ENCODE assay signal across 8 cellular contexts in genomic region chr6:99588618-99589289, GRCh38. TPM values are rescaled to one million over a fixed set of nuclear protein-coding genes. Genes with fewer than 3 reads are reported as not detected.
DNase-seq lines count a peak whose midpoint lies in the region; ATAC-seq lines count a peak whose summit lies in the region.

No MANE protein-coding gene starts in this region.

- no peak overlapping the region for H4K91ac ChIP-seq in mesenchymal stem cell (ENCODE audit: low read length)

- no peaks in the 10 kb centered on the region for H3K9me3 ChIP-seq in ectodermal cell (ENCODE audit: control insufficient read depth, low read length)
- no peaks in the 10 kb centered on the region for H3K9me3 ChIP-seq in mesenchymal stem cell (ENCODE audit: control insufficient read depth, low read length)

- H3K27ac Mint-ChIP-seq in activated CD4-positive, alpha-beta T cell treated with anti-CD3 and anti-CD28 coated beads, Interleukin-2, amount 10 ng/mL, durations not matched to agents 7 days and 5 days, result peak overlapping the region; percentile 46

- peak overlapping the region; percentile 100 for H3K4me2 ChIP-seq in mesenchymal stem cell (ENCODE audit: low read length, poor library complexity, severe bottlenecking)

- no peak overlapping the region for H4K8ac ChIP-seq in mesenchymal stem cell (ENCODE audit: low read length)

- no peaks in the 10 kb centered on the region for H3K4me1 ChIP-seq in ectodermal cell (ENCODE audit: control insufficient read depth, insufficient read depth, low read length)
- peaks cover 20% of the 10 kb centered on the region for H3K4me1 ChIP-seq in mesenchymal stem cell (ENCODE audit: control insufficient read depth, insufficient read depth, low read depth, low read length)

- H3K79me1 ChIP-seq in mesenchymal stem cell (replicated peaks; ENCODE audit: low read length, poor library complexity, severe bottlenecking), result no peaks in the 10 kb centered on the region

- H3K18ac ChIP-seq in mesenchymal stem cell (ENCODE audit: low read depth in 1 of 2, low read length in 2 of 2), result no peak overlapping the region

- H3K4me3 Mint-ChIP-seq in activated CD4-positive, alpha-beta T cell treated with anti-CD3 and anti-CD28 coated beads, Interleukin-2, amount 10 ng/mL, durations not matched to agents 7 days and 5 days, result peak overlapping the region; percentile 79

- H2BK15ac ChIP-seq in mesenchymal stem cell (ENCODE audit: low read depth, poor library complexity, severe bottlenecking), result no peak overlapping the region

- H3K27me3 Mint-ChIP-seq in activated CD4-positive, alpha-beta T cell treated with anti-CD3 and anti-CD28 coated beads, Interleukin-2, amount 10 ng/mL, durations not matched to agents 7 days and 5 days, result peaks cover 82% of the 10 kb centered on the region

- no peak overlapping the region for H2BK5ac ChIP-seq in mesenchymal stem cell (ENCODE audit: low read depth, low read length, poor library complexity, severe bottlenecking)

- no peak overlapping the region for H2BK120ac ChIP-seq in mesenchymal stem cell (ENCODE audit: low read depth, low read length)

- no peak overlapping the region for H3K23ac ChIP-seq in mesenchymal stem cell (ENCODE audit: low read length in 2 of 2)

- DNase-seq in AG20443 (ENCODE audit: low spot score) (peak; percentile 80), NCI-H345 (lab: John Stamatoyannopoulos, UW) (peak; percentile 84), mesenchymal stem cell (peak; percentile 58)
- DNase-seq in activated CD4-positive, alpha-beta T cell treated with anti-CD3 and anti-CD28 coated beads, Interleukin-2, amount 10 ng/mL, durations not matched to agents 7 days and 5 days, result peak; percentile 68
- peak; percentile 37 to 44 for DNase-seq in stimulated activated CD8-positive, alpha-beta memory T cell treated with anti-CD3 and anti-CD28 coated beads, Interleukin-15, amount 100 ng/mL, for 4 hours (ENCODE audit: low read depth in 2 of 2)

- peak overlapping the region; percentile 24 for H2AFZ ChIP-seq in mesenchymal stem cell (ENCODE audit: low read depth, low read length)

- peak; percentile 97 for ATAC-seq in GM18907 (IDR thresholded peaks at IDR 0.05; ENCODE audit: unreplicated experiment)
- peak; percentile 97 for ATAC-seq in HG03108 (IDR thresholded peaks at IDR 0.05; ENCODE audit: unreplicated experiment)

- peaks cover 2% of the 10 kb centered on the region for H3K36me3 Mint-ChIP-seq in activated CD4-positive, alpha-beta T cell treated with anti-CD3 and anti-CD28 coated beads, Interleukin-2, amount 10 ng/mL, durations not matched to agents 7 days and 5 days (ENCODE audit: low read depth)

- POLR2A ChIA-PET in activated CD4-positive, alpha-beta T cell treated with anti-CD3 and anti-CD28 coated beads, Interleukin-2, amount 10 ng/mL, durations not matched to agents 7 days and 5 days (lab: Charles Lee), result no interaction called here

- H3K27me3 ChIP-seq in ectodermal cell (ENCODE audit: control insufficient read depth, insufficient read depth, low read length, poor library complexity, severe bottlenecking) (peaks cover 99% of the 10 kb centered on the region), mesenchymal stem cell (ENCODE audit: control insufficient read depth in 1 of 2, insufficient read depth in 1 of 2, low read length in 2 of 2) (peaks cover 58 to 63% of the 10 kb centered on the region in 2 experiments)

- peak overlapping the region; percentile 51 for H3K9ac ChIP-seq in mesenchymal stem cell (ENCODE audit: low read length)

- CTCF ChIA-PET in activated CD4-positive, alpha-beta T cell treated with anti-CD3 and anti-CD28 coated beads, Interleukin-2, amount 10 ng/mL, durations not matched to agents 7 days and 5 days (lab: Charles Lee), result interaction anchor here (0.6 to 1.7 kb wide), 14 partner anchors 11 to 760 kb away, joined by 3 to 6 read pairs (median 4); partner anchors contain the start of gene CCNC

- H3K27ac ChIP-seq in ectodermal cell (ENCODE audit: insufficient read depth, low read depth, low read length, poor library complexity, severe bottlenecking), result no peak overlapping the region
- H3K27ac ChIP-seq in mesenchymal stem cell (ENCODE audit: low read length, poor library complexity, severe bottlenecking), result no peak overlapping the region

- H3K36me3 ChIP-seq in ectodermal cell (ENCODE audit: control insufficient read depth, insufficient read depth, low read length), result no peaks in the 10 kb centered on the region
- H3K36me3 ChIP-seq in mesenchymal stem cell (ENCODE audit: control insufficient read depth in 1 of 2, insufficient read depth in 2 of 2, low read depth in 1 of 2, low read length in 2 of 2), result no peaks in the 10 kb centered on the region

- H3K14ac ChIP-seq in mesenchymal stem cell (ENCODE audit: low read length in 2 of 2), result no peak overlapping the region

- peak overlapping the region; percentile 36 for H3K4me3 ChIP-seq in ectodermal cell (ENCODE audit: insufficient read depth, low read depth, low read length)
- H3K4me3 ChIP-seq in mesenchymal stem cell (ENCODE audit: insufficient read depth in 1 of 2, low read depth in 1 of 2, low read length in 2 of 2), result peak overlapping the region; percentile 56 to 79

- H2BK12ac ChIP-seq in mesenchymal stem cell (ENCODE audit: low read length in 2 of 2), result no peak overlapping the region

- H3K4ac ChIP-seq in mesenchymal stem cell (ENCODE audit: low read depth in 1 of 2, low read length in 2 of 2), result no peak overlapping the region

- no peak overlapping the region for H2AK5ac ChIP-seq in mesenchymal stem cell (ENCODE audit: low read length, severe bottlenecking)

- WGBS in ectodermal cell, 2 experiments, result 1% methylated on average over 52 of the region's 52 CpGs
- whole genome bisulfite sequencing in mesenchymal stem cell, result 2% methylated on average over 52 of the region's 52 CpGs

- H3K9me3 Mint-ChIP-seq in activated CD4-positive, alpha-beta T cell treated with anti-CD3 and anti-CD28 coated beads, Interleukin-2, amount 10 ng/mL, durations not matched to agents 7 days and 5 days, result no peaks in the 10 kb centered on the region

- peaks cover 31% of the 10 kb centered on the region for H3K4me1 Mint-ChIP-seq in activated CD4-positive, alpha-beta T cell treated with anti-CD3 and anti-CD28 coated beads, Interleukin-2, amount 10 ng/mL, durations not matched to agents 7 days and 5 days

RNA-seq across cellular contexts. Expression of gene PRDM13, which starts 17.9 kb away (rescaled TPM):
- not detected for total RNA-seq in activated CD4-positive, alpha-beta T cell treated with anti-CD3 and anti-CD28 coated beads, Interleukin-2, amount 10 ng/mL, durations not matched to agents 7 days and 5 days
- polyA plus RNA-seq in ectodermal cell (2013, experiment 1 of 4), result not detected
- not detected for polyA plus RNA-seq in ectodermal cell (2013, experiment 2 of 4)
- 0.59 TPM for polyA plus RNA-seq in ectodermal cell (2013, experiment 3 of 4)
- 0.41 TPM for polyA plus RNA-seq in ectodermal cell (2013, experiment 4 of 4)
- not detected for polyA plus RNA-seq in mesenchymal stem cell (2013, experiment 1 of 2)
- polyA plus RNA-seq in mesenchymal stem cell (2013, experiment 2 of 2), result not detected

RNA-seq across cellular contexts. Expression of gene CCNC, which starts 20.3 kb away (rescaled TPM):
- total RNA-seq in activated CD4-positive, alpha-beta T cell treated with anti-CD3 and anti-CD28 coated beads, Interleukin-2, amount 10 ng/mL, durations not matched to agents 7 days and 5 days, result 10 to 100 TPM; 29.3 to 34.8 TPM
- 75.7 TPM for polyA plus RNA-seq in ectodermal cell (2013, experiment 1 of 4)
- polyA plus RNA-seq in ectodermal cell (2013, experiment 2 of 4), result 80.6 TPM
- 64.1 TPM for polyA plus RNA-seq in ectodermal cell (2013, experiment 3 of 4)
- 70.0 TPM for polyA plus RNA-seq in ectodermal cell (2013, experiment 4 of 4)
- polyA plus RNA-seq in mesenchymal stem cell (2013, experiment 1 of 2), result 26.7 TPM
- polyA plus RNA-seq in mesenchymal stem cell (2013, experiment 2 of 2), result 27.8 TPM
